1 cellular context compared by ENCODE assay signal in the genomic region with DNA sequence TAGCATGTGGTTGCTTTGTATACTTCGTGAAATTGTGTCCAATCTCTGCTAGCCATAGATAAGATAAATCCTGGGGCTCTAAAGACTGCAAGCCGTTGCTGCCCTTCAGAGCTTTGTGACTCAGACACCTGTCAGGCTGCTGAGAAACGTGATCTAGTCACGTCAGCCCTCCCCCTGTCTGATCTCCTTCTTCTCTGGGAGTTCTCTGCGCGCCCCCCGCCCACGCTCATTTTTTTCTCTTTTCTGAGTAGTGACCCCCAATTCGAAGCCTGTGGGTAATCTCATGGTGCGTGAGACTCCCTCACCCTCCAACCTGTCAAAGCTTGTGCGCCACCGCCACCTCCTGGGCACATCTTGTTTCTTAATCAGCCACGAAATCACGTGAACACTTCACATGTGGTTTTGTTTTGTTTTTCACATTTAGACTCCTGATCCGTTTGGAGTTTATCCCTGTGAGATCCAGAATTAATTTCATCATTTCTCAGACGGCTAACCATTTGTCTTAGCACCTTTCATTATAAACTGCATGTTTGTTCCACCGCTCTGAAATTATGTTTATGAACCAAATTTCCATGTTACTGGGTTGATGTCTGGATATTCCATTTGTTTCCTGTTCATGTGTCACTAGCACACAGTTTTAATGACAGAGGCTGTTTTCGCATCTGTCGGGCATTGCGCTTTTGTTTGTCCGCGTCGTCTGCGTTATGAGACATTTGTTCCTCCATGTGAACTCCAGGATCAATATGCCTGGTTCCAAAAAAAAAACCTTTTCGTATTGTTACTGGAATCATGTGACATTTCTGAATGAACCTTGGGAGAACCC.
TF ChIP-seq lines count a peak whose summit lies in the region.

No MANE protein-coding gene starts in this region.

TF ChIP-seq in HepG2, 621 proteins besides CTCF, POLR2A, EP300 and RAD21 (continued from another document and continues in another):
- TF ChIP-seq ZNF567 (CRISPR knock-in tag; IDR thresholded peaks at IDR 0.05; ENCODE audit: borderline replicate concordance) (no peak), EHMT2 (IDR thresholded peaks at IDR 0.05; ENCODE audit: borderline replicate concordance, low read depth, low read length) (no peak), ZC3H13 (CRISPR knock-in tag; IDR thresholded peaks at IDR 0.05) (peak; percentile 52; the same call in 1 of the 2 replicates), TEAD3 (CRISPR knock-in tag; optimal IDR thresholded peaks at IDR 0.05; ENCODE audit: borderline replicate concordance) (peak; percentile 61), SALL2 (CRISPR knock-in tag; IDR thresholded peaks at IDR 0.05) (no peak), CBX5 (CRISPR knock-in tag; IDR thresholded peaks at IDR 0.05; ENCODE audit: borderline replicate concordance) (peak; percentile 41; the same call in 1 of the 2 replicates), ARNT (IDR thresholded peaks at IDR 0.05) (no peak), ZFP91 (CRISPR knock-in tag; IDR thresholded peaks at IDR 0.05; ENCODE audit: borderline replicate concordance) (no peak), AGO2 (optimal IDR thresholded peaks at IDR 0.05; ENCODE audit: low read depth, low read length) (no peak), TFDP1 (CRISPR knock-in tag; IDR thresholded peaks at IDR 0.05; ENCODE audit: borderline replicate concordance) (0 out of 2 replicates have a peak, but pooled peaks have one; percentile 34), HOXA3 (CRISPR knock-in tag; IDR thresholded peaks at IDR 0.05) (peak; percentile 47; the same call in 1 of the 2 replicates), SIN3B (IDR thresholded peaks at IDR 0.05; ENCODE audit: low read length) (peak; percentile 68; the same call in 1 of the 2 replicates), ZSCAN20 (CRISPR knock-in tag; IDR thresholded peaks at IDR 0.05; ENCODE audit: borderline replicate concordance) (no peak), ZNF709 (CRISPR knock-in tag; IDR thresholded peaks at IDR 0.05) (no peak), FOXK2 (IDR thresholded peaks at IDR 0.05) (peak; percentile 88), ZNF230 (CRISPR knock-in tag; IDR thresholded peaks at IDR 0.05) (peak; percentile 83; the same call in 1 of the 2 replicates), NR2F1 (CRISPR knock-in tag; IDR thresholded peaks at IDR 0.05) (peak in 1 of 2 experiments; percentile 40; a peak in 1 of 4 replicates), ARID5B (CRISPR knock-in tag; IDR thresholded peaks at IDR 0.05) (peak; percentile 25; the same call in 1 of the 2 replicates), BHLHE40 (IDR thresholded peaks at IDR 0.05; ENCODE audit: low read length) (peak; percentile 91), HDAC2 (CRISPR knock-in tag; IDR thresholded peaks at IDR 0.05) (peak; percentile 63; the same call in 1 of the 2 replicates), ZNF562 (CRISPR knock-in tag; IDR thresholded peaks at IDR 0.05; ENCODE audit: borderline replicate concordance) (no peak), HNF4A (CRISPR knock-in tag; IDR thresholded peaks at IDR 0.05) (no peak), PHF5A (CRISPR knock-in tag; IDR thresholded peaks at IDR 0.05; ENCODE audit: low read depth, unreplicated experiment) (peak; percentile 64), ZNF331 (CRISPR knock-in tag; IDR thresholded peaks at IDR 0.05) (peak; percentile 58), ZMYM4 (CRISPR knock-in tag; IDR thresholded peaks at IDR 0.05) (peak; percentile 41; the same call in 1 of the 2 replicates), ZBTB7B (CRISPR knock-in tag; IDR thresholded peaks at IDR 0.05) (peak; percentile 44; the same call in 1 of the 2 replicates), ZNF296 (CRISPR knock-in tag; conservative IDR thresholded peaks at IDR 0.05) (no peak), HMG20A (CRISPR knock-in tag; IDR thresholded peaks at IDR 0.05; ENCODE audit: borderline replicate concordance) (no peak), CBX2 (IDR thresholded peaks at IDR 0.05; ENCODE audit: low read depth, low read length) (no peak), CBX2 (CRISPR knock-in tag; IDR thresholded peaks at IDR 0.05; ENCODE audit: low read depth) (no peak), FOXJ3 (CRISPR knock-in tag; IDR thresholded peaks at IDR 0.05; ENCODE audit: borderline replicate concordance) (no peak), ZNF577 (CRISPR knock-in tag; IDR thresholded peaks at IDR 0.05; ENCODE audit: borderline replicate concordance, low read depth) (no peak), PAWR (CRISPR knock-in tag; IDR thresholded peaks at IDR 0.05; ENCODE audit: borderline replicate concordance) (0 out of 2 replicates have a peak, but pooled peaks have one; percentile 16), RBFOX2 (IDR thresholded peaks at IDR 0.05; ENCODE audit: low read depth, low read length) (no peak), ZSCAN5A (CRISPR knock-in tag; IDR thresholded peaks at IDR 0.05; ENCODE audit: borderline replicate concordance) (no peak), ZNF83 (CRISPR knock-in tag; IDR thresholded peaks at IDR 0.05; ENCODE audit: borderline replicate concordance) (no peak), ZBTB2 (CRISPR knock-in tag; IDR thresholded peaks at IDR 0.05; ENCODE audit: low read depth) (peak; percentile 27; the same call in 1 of the 2 replicates), GATAD1 (CRISPR knock-in tag; IDR thresholded peaks at IDR 0.05) (peak; percentile 86), RNF2 (conservative IDR thresholded peaks at IDR 0.05; ENCODE audit: low read depth) (no peak), STAT5B (CRISPR knock-in tag; IDR thresholded peaks at IDR 0.05) (0 out of 2 replicates have a peak, but pooled peaks have one; percentile 41), SPEN (CRISPR knock-in tag; IDR thresholded peaks at IDR 0.05; ENCODE audit: low read depth) (peak; percentile 36; the same call in 1 of the 2 replicates), CEBPB (IDR thresholded peaks at IDR 0.05; ENCODE audit: borderline replicate concordance, low read depth, low read length) (no peak), MIXL1 (CRISPR knock-in tag; IDR thresholded peaks at IDR 0.05) (peak; percentile 99), KDM1A (CRISPR knock-in tag; IDR thresholded peaks at IDR 0.05) (no peak)
- TF ChIP-seq, protein P1, sequence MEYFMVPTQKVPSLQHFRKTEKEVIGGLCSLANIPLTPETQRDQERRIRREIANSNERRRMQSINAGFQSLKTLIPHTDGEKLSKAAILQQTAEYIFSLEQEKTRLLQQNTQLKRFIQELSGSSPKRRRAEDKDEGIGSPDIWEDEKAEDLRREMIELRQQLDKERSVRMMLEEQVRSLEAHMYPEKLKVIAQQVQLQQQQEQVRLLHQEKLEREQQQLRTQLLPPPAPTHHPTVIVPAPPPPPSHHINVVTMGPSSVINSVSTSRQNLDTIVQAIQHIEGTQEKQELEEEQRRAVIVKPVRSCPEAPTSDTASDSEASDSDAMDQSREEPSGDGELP (IDR thresholded peaks at IDR 0.05; ENCODE audit: borderline replicate concordance, low read depth) = peak; percentile 74; the same call in 1 of the 2 replicates
- TF ChIP-seq, protein P2, sequence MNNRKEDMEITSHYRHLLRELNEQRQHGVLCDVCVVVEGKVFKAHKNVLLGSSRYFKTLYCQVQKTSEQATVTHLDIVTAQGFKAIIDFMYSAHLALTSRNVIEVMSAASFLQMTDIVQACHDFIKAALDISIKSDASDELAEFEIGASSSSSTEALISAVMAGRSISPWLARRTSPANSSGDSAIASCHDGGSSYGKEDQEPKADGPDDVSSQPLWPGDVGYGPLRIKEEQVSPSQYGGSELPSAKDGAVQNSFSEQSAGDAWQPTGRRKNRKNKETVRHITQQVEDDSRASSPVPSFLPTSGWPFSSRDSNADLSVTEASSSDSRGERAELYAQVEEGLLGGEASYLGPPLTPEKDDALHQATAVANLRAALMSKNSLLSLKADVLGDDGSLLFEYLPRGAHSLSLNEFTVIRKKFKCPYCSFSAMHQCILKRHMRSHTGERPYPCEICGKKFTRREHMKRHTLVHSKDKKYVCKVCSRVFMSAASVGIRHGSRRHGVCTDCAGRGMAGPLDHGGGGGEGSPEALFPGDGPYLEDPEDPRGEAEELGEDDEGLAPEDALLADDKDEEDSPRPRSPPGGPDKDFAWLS (CRISPR knock-in tag; IDR thresholded peaks at IDR 0.05; ENCODE audit: borderline replicate concordance) = 0 out of 2 replicates have a peak, but pooled peaks have one; percentile 64
- TF ChIP-seq, protein P3, sequence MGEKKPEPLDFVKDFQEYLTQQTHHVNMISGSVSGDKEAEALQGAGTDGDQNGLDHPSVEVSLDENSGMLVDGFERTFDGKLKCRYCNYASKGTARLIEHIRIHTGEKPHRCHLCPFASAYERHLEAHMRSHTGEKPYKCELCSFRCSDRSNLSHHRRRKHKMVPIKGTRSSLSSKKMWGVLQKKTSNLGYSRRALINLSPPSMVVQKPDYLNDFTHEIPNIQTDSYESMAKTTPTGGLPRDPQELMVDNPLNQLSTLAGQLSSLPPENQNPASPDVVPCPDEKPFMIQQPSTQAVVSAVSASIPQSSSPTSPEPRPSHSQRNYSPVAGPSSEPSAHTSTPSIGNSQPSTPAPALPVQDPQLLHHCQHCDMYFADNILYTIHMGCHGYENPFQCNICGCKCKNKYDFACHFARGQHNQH (CRISPR knock-in tag; IDR thresholded peaks at IDR 0.05) = peak; percentile 61; the same call in 1 of the 2 replicates
- TF ChIP-seq, protein P4, sequence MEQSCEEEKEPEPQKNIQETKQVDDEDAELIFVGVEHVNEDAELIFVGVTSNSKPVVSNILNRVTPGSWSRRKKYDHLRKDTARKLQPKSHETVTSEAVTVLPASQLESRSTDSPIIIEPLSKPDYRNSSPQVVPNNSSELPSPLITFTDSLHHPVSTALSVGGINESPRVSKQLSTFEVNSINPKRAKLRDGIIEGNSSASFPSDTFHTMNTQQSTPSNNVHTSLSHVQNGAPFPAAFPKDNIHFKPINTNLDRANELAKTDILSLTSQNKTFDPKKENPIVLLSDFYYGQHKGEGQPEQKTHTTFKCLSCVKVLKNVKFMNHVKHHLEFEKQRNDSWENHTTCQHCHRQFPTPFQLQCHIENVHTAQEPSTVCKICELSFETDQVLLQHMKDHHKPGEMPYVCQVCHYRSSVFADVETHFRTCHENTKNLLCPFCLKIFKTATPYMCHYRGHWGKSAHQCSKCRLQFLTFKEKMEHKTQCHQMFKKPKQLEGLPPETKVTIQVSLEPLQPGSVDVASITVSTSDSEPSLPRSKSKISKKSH (CRISPR knock-in tag; IDR thresholded peaks at IDR 0.05; ENCODE audit: borderline replicate concordance) = no peak
